Comparison of ENCODE assay signal across 1 cellular context in genomic region chr10:76329891-76330575, GRCh38.
TF ChIP-seq lines count a peak whose summit lies in the region.

No MANE protein-coding gene starts in this region.

TF ChIP-seq in SK-N-SH, 30 proteins besides CTCF, POLR2A, EP300 and RAD21 (continued from another document):
- TF ChIP-seq NFIC (IDR thresholded peaks at IDR 0.05; ENCODE audit: borderline replicate concordance): peak; percentile 86
- no peak for TF ChIP-seq IRF3 (IDR thresholded peaks at IDR 0.05; ENCODE audit: low read depth, low read length)
- peak; percentile 88 for TF ChIP-seq FOSL2 (IDR thresholded peaks at IDR 0.05; ENCODE audit: borderline replicate concordance, low read depth)
- peak; percentile 60; the same call in 1 of the 2 replicates for TF ChIP-seq TEAD4 (IDR thresholded peaks at IDR 0.05; ENCODE audit: borderline replicate concordance, insufficient read depth)
- TF ChIP-seq TCF12 (IDR thresholded peaks at IDR 0.05): peak; percentile 85
- peak; percentile 79 for TF ChIP-seq FOXM1 (IDR thresholded peaks at IDR 0.05; ENCODE audit: low read depth)
- peak; percentile 72 for TF ChIP-seq JUND (IDR thresholded peaks at IDR 0.05)
- no peak for TF ChIP-seq MXI1 (IDR thresholded peaks at IDR 0.05; ENCODE audit: low read depth, low read length)
TF ChIP-seq in SK-N-SH: peak in this region for 12.
